In the genomic region with DNA sequence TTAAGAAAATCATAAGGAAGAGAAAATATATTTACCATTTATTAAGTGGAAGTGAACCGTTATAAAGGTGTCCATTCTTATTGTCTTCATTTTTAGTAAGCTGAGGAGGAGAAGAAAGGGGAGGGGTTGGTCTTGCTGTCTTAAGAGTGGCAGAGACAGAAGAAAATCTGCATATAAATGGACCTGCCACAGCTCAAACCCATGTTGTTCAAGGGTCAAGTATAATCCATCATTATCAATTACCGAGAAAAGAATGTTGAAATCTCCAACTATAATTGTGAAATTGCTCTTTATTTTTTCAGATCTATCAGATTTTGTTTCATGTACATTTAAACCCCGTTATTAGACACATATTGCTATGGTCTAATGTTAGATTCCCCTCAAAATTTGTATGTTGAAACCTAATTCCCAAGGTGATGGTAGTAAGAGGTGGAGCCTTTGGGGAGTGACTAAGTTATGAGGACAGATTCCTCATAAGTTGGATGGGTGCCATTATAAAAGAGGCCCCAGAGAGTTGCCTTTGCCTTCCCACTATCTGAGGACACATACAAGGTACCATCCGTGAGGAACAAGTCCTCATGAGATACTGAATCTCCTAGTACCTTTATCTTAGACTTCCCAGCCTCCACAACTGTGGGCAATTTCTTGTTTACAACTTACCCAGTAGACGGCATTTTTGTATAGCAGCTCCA, we compare ENCODE assay signal across 21 cellular contexts. TPM values are rescaled to one million over a fixed set of nuclear protein-coding genes. Genes with fewer than 3 reads are reported as not detected.
DNase-seq lines count a peak whose midpoint lies in the region; ATAC-seq, FAIRE-seq and TF ChIP-seq lines count a peak whose summit lies in the region.
"Had no signal": no experiment of that assay in that cellular context is flagged by ENCODE, and none has a peak within 500 bp of the region (broad histone marks: within the 10 kb centered on the region; RNA-seq: fewer than 3 reads in every experiment).

No MANE protein-coding gene starts in this region.

- H3K27ac ChIP-seq in mesendoderm (ENCODE audit: low read depth, low read length): no peak overlapping the region
- H3K27ac ChIP-seq: A549, HL-60 had no signal

- H2BK15ac ChIP-seq in mesendoderm (replicated peaks; ENCODE audit: low read depth): no peak overlapping the region

- H3K9me3 ChIP-seq in T-helper 17 cell (ENCODE audit: control insufficient read depth, low read length, poor library complexity, severe bottlenecking): no peaks in the 10 kb centered on the region
- H3K9me3 ChIP-seq: A549 had no signal

- H3K27me3 Mint-ChIP-seq in glutamatergic neuron (ENCODE audit: unreplicated experiment) (no peaks in the 10 kb centered on the region), T-helper 17 cell (peaks cover 18% of the 10 kb centered on the region)

- DNase-seq in ELR (ENCODE audit: low read depth) (peak; percentile 3), LHCN-M2 (ENCODE audit: low read depth) (peak; percentile 13), bronchial epithelial cell (ENCODE audit: low read depth) (peak; percentile 10), mesendoderm (no peak), glutamatergic neuron (no peak), T-helper 17 cell (no peak)
- DNase-seq: CD8-positive, alpha-beta T cell; COR-L47; DMS153; DMS79 treated with DMSO at 0.1 percent for 48 hours; EL; GDM1; IMR-90 had no signal

- H3K27me3 ChIP-seq in bronchial epithelial cell (ENCODE audit: control insufficient read depth, insufficient read depth, low read length): no peaks in the 10 kb centered on the region
- H3K27me3 ChIP-seq in mesendoderm (ENCODE audit: insufficient read depth, low read length, poor library complexity): no peaks in the 10 kb centered on the region

- no peak overlapping the region for H3K4me2 ChIP-seq in mesendoderm (ENCODE audit: low read length)
- H3K4me2 ChIP-seq: A549 had no signal

- H3K4me1 ChIP-seq in mesendoderm (ENCODE audit: control insufficient read depth, low read depth, low read length): no peaks in the 10 kb centered on the region
- H3K4me1 ChIP-seq: A549 had no signal

- no peak for FAIRE-seq in bronchial epithelial cell (lab: Jason Lieb, UNC)
- FAIRE-seq: A549, D721Med, GM12892, H54 had no signal

- WGBS in mesendoderm (ENCODE audit: extremely low coverage, insufficient coverage, low lambda C conversion rate): no CpG with 5 or more reads among the region's 5 CpGs

- ATAC-seq in T-helper 17 cell (no peak), GM18867 (IDR thresholded peaks at IDR 0.05; ENCODE audit: unreplicated experiment) (no peak)
- ATAC-seq: A549; CD8-positive, alpha-beta T cell; HCT116 had no signal

- no peak overlapping the region for H4K8ac ChIP-seq in mesendoderm (ENCODE audit: low read depth, low read length)

- H3K23ac ChIP-seq in mesendoderm (ENCODE audit: low read length): no peak overlapping the region

- H3K36me3 Mint-ChIP-seq in glutamatergic neuron (ENCODE audit: unreplicated experiment) (no peaks in the 10 kb centered on the region), T-helper 17 cell (ENCODE audit: low read depth) (peaks cover 2% of the 10 kb centered on the region)
- H3K36me3 Mint-ChIP-seq: CD14-positive monocyte; CD8-positive, alpha-beta T cell had no signal

- no peak overlapping the region for H4K5ac ChIP-seq in mesendoderm (ENCODE audit: low read length)

- H3K18ac ChIP-seq in mesendoderm (ENCODE audit: low read length): no peak overlapping the region

- no peak overlapping the region for H3K27ac Mint-ChIP-seq in glutamatergic neuron (ENCODE audit: unreplicated experiment)
- H3K27ac Mint-ChIP-seq in T-helper 17 cell: no peak overlapping the region
- H3K27ac Mint-ChIP-seq: CD8-positive, alpha-beta T cell had no signal

- H2BK120ac ChIP-seq in mesendoderm (ENCODE audit: low read depth, low read length): no peak overlapping the region

- no peaks in the 10 kb centered on the region for H3K79me1 ChIP-seq in mesendoderm (ENCODE audit: low read length)

- no peaks in the 10 kb centered on the region for H3K9me3 Mint-ChIP-seq in glutamatergic neuron (ENCODE audit: unreplicated experiment)

- H3K36me3 ChIP-seq in bronchial epithelial cell (ENCODE audit: control insufficient read depth, insufficient read depth, low read length) (no peaks in the 10 kb centered on the region), mesendoderm (ENCODE audit: control insufficient read depth, insufficient read depth, low read length) (no peaks in the 10 kb centered on the region)

- H2AK5ac ChIP-seq in mesendoderm (ENCODE audit: low read length): no peak overlapping the region

- TF ChIP-seq CTCF in bronchial epithelial cell (IDR thresholded peaks at IDR 0.05; ENCODE audit: insufficient read depth, low read length, severe bottlenecking) (no peak), glutamatergic neuron (IDR thresholded peaks at IDR 0.05; ENCODE audit: partially characterized antibody, unreplicated experiment) (no peak)

- no peak overlapping the region for H2BK5ac ChIP-seq in mesendoderm (ENCODE audit: low read length)

- H3K4me3 ChIP-seq in bronchial epithelial cell (ENCODE audit: low read depth, low read length) (no peak overlapping the region), mesendoderm (ENCODE audit: low read length) (no peak overlapping the region)
- H3K4me3 ChIP-seq: A549 had no signal

- H3K4me1 Mint-ChIP-seq in glutamatergic neuron (ENCODE audit: low read depth, unreplicated experiment) (no peaks in the 10 kb centered on the region), T-helper 17 cell (peaks cover 5% of the 10 kb centered on the region)
- H3K4me1 Mint-ChIP-seq: CD14-positive monocyte had no signal

- H3K4me3 Mint-ChIP-seq in glutamatergic neuron (ENCODE audit: unreplicated experiment): no peak overlapping the region
- no peak overlapping the region for H3K4me3 Mint-ChIP-seq in T-helper 17 cell
- H3K4me3 Mint-ChIP-seq: CD14-positive monocyte; CD8-positive, alpha-beta T cell had no signal

- no peak overlapping the region for H3K9ac ChIP-seq in mesendoderm (ENCODE audit: low read length)

- peak overlapping the region; percentile 52 for H3K4ac ChIP-seq in mesendoderm (ENCODE audit: low read depth, low read length)

- H3K79me2 ChIP-seq in mesendoderm (ENCODE audit: control insufficient read depth, insufficient read depth, low read length): no peaks in the 10 kb centered on the region

- no peak overlapping the region for H3K56ac ChIP-seq in mesendoderm (ENCODE audit: low read length)

RNA-seq across cellular contexts. Expression of a gene that starts 58.5 kb away (rescaled TPM):
- total RNA-seq in LHCN-M2 (2014; rRNA removed) (55.5 and 59.9 TPM in 2 replicates), bronchial epithelial cell (11.1 and 16.6 TPM in 2 replicates), glutamatergic neuron (ENCODE audit: unreplicated experiment) (57.5 TPM), T-helper 17 cell (10 to 100 TPM in 1 of 2 donors, 1 to 10 TPM in 1; 1.3 to 16.7 TPM)
- 7.3 TPM for polyA plus RNA-seq in LHCN-M2 (2012)
- 33.2 TPM for polyA plus RNA-seq in mesendoderm (2013, experiment 1 of 2)
- polyA plus RNA-seq in mesendoderm (2013, experiment 2 of 2): 33.0 TPM
- total RNA-seq: CD8-positive, alpha-beta T cell had no signal

Comparison
In these comparisons a context has a peak if more than half of its experiments do, and no peak if none do; other contexts are left out.
1. DNase-seq: peak in ELR (single experiment), LHCN-M2 (single experiment) and bronchial epithelial cell (single experiment); none in mesendoderm (single experiment), glutamatergic neuron (single experiment) and T-helper 17 cell (0 of 3).